Comparison of ENCODE assay signal across 1 cellular context in the genomic region with DNA sequence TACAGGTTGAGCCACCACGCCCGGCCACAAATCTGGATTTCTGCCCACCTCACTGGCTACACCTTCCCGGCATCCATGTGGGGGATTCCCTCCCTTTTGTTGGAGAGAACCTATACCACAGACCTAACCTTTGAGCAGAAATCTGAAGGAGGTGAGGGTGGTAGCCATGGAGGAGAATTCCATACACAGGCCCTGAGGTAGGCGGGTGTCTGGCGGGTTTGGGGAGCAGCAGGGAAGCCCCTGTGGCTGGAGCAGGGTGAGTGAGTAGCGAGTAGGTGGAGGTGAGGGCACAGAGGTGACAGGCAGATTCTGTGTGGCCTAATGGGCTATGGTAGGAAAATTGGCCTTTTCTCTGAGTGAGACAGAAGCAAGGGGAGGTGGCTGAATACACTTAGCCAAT.
TF ChIP-seq lines count a peak whose summit lies in the region.

No MANE protein-coding gene starts in this region.

TF ChIP-seq in A549, 52 proteins besides CTCF, POLR2A, EP300 and RAD21:
- 0 out of 2 replicates have a peak, but pooled peaks have one; percentile 30 for TF ChIP-seq TP53 (CRISPR knock-in tag; IDR thresholded peaks at IDR 0.05)
- TF ChIP-seq ZFP36 (IDR thresholded peaks at IDR 0.05; ENCODE audit: borderline replicate concordance, partially characterized antibody) = no peak
